Comparison of ENCODE assay signal across 10 cellular contexts in the genomic region with DNA sequence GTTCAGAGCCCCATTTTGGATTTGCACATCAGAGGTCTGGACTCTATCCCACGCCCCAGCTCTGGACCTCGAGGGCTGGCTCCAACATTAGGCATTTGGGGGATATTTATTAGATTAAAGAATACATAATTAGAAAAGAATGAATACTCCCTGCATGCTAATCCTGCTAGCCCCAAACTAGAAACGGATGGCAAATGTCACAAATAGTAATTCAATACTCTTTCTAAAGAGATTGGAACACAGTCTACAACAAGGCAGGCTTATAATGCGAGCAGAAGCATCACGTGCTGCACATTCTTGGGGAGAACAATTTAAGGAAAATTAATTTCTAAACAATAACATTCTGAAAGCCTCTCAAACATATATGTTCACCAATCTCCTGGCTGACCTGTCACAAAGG. TPM values are rescaled to one million over a fixed set of nuclear protein-coding genes. Genes with fewer than 3 reads are reported as not detected.
DNase-seq lines count a peak whose midpoint lies in the region.
"Had no signal": no experiment of that assay in that cellular context is flagged by ENCODE, and none has a peak within 500 bp of the region (broad histone marks: within the 10 kb centered on the region; RNA-seq: fewer than 3 reads in every experiment).

No MANE protein-coding gene starts in this region.

- peaks cover 48 to 62% (median 56%) of the 10 kb centered on the region in 3 donors for H3K4me1 Mint-ChIP-seq in CD8-positive, alpha-beta memory T cell

- H3K36me3 ChIP-seq in CD8-positive, alpha-beta memory T cell (ENCODE audit: insufficient read depth, low read length), result no peaks in the 10 kb centered on the region
- H3K36me3 ChIP-seq in SJSA1 (no peaks in the 10 kb centered on the region), esophagus (ENCODE audit: control insufficient read depth in 2 of 2, insufficient read depth in 2 of 2, low read length in 1 of 2) (no peaks in the 10 kb centered on the region), rectal smooth muscle tissue (ENCODE audit: control insufficient read depth, insufficient read depth, low read length) (no peaks in the 10 kb centered on the region)
- H3K36me3 ChIP-seq: WERI-Rb-1 had no signal

- WGBS in esophagus, 2 donors, result 54 to 63% methylated on average over 5 of the region's 5 CpGs

- peak overlapping the region; percentile 38 for H3K27ac ChIP-seq in CD8-positive, alpha-beta memory T cell (ENCODE audit: low read depth, low read length)
- peak overlapping the region; percentile 39; the same call in 1 of the 2 replicates for H3K27ac ChIP-seq in SJSA1
- peak overlapping the region; percentile 91 to 92 for H3K27ac ChIP-seq in esophagus (ENCODE audit: low read depth in 2 of 2, low read length in 1 of 2)
- H3K27ac ChIP-seq in rectal smooth muscle tissue (ENCODE audit: low read depth, low read length), result peak overlapping the region; percentile 83

- H3K27me3 Mint-ChIP-seq in CD8-positive, alpha-beta memory T cell, result no peaks in the 10 kb centered on the region
- H3K27me3 Mint-ChIP-seq: type B pancreatic cell had no signal

- POLR2A ChIA-PET in CD8-positive, alpha-beta memory T cell (lab: Charles Lee), result interaction anchor here (0.7 to 1.8 kb wide), 7 partner anchors 11 to 84 kb away, joined by 3 to 42 read pairs (median 5); a partner anchor contains a TSS

- H3K4me3 Mint-ChIP-seq in CD8-positive, alpha-beta memory T cell, result no peak overlapping the region

- H3K9ac ChIP-seq in rectal smooth muscle tissue (ENCODE audit: low read length), result no peak overlapping the region

- no peak overlapping the region for H3K4me3 ChIP-seq in CD8-positive, alpha-beta memory T cell (ENCODE audit: low read length)
- H3K4me3 ChIP-seq in SJSA1 (no peak overlapping the region), esophagus (ENCODE audit: low read depth in 1 of 2, low read length in 2 of 2) (no peak overlapping the region), rectal smooth muscle tissue (ENCODE audit: low read length) (no peak overlapping the region)

- peaks cover 62% of the 10 kb centered on the region for H3K4me1 ChIP-seq in CD8-positive, alpha-beta memory T cell (ENCODE audit: insufficient read depth, low read length)
- H3K4me1 ChIP-seq in SJSA1 (replicated peaks) (peaks cover 20% of the 10 kb centered on the region), esophagus (ENCODE audit: control insufficient read depth in 2 of 2, insufficient read depth in 2 of 2, low read length in 1 of 2) (peaks cover 2 to 3% of the 10 kb centered on the region in 2 donors), rectal smooth muscle tissue (ENCODE audit: control insufficient read depth, insufficient read depth, low read length) (peaks cover 26% of the 10 kb centered on the region)

- CTCF ChIA-PET in CD8-positive, alpha-beta memory T cell (lab: Charles Lee), result interaction anchor here (0.9 to 4.6 kb wide), 6 partner anchors 9 to 84 kb away, joined by 3 to 42 read pairs (median 15); a partner anchor contains a TSS

- peak overlapping the region; percentile 74 to 97 (median 88) for H3K27ac Mint-ChIP-seq in CD8-positive, alpha-beta memory T cell

- no peak for DNase-seq in CD8-positive, alpha-beta memory T cell
- DNase-seq in SJSA1 (ENCODE audit: low read depth in 1 of 2, low spot score in 2 of 2), result no peak
- no peak for DNase-seq in Kasumi-1 (lab: John Stamatoyannopoulos, UW)
- no peak for DNase-seq in SKM-1 treated with dmso at 0.1 percent for 144 hours (lab: John Stamatoyannopoulos, UW; ENCODE audit: unreplicated experiment)
- no peak for DNase-seq in activated effector memory CD4-positive, alpha-beta T cell treated with anti-CD3 and anti-CD28 coated beads, Interleukin-2, amount 50 U/mL, for 16 hours
- no peak for DNase-seq in COLO829 (ENCODE audit: low spot score)
- DNase-seq: WERI-Rb-1 had no signal

- H3K27me3 ChIP-seq in CD8-positive, alpha-beta memory T cell (ENCODE audit: insufficient read depth, low read length, poor library complexity, severe bottlenecking), result no peaks in the 10 kb centered on the region
- H3K27me3 ChIP-seq in SJSA1 (replicated peaks) (no peaks in the 10 kb centered on the region), esophagus (ENCODE audit: control insufficient read depth in 1 of 2, insufficient read depth in 2 of 2, low read length in 2 of 2) (no peaks in the 10 kb centered on the region), rectal smooth muscle tissue (ENCODE audit: control insufficient read depth, insufficient read depth, low read length) (no peaks in the 10 kb centered on the region)

- peaks cover 0 to 3% (median 0%) of the 10 kb centered on the region in 3 donors for H3K36me3 Mint-ChIP-seq in CD8-positive, alpha-beta memory T cell
- H3K36me3 Mint-ChIP-seq: type B pancreatic cell had no signal

- no peaks in the 10 kb centered on the region for H3K9me3 ChIP-seq in CD8-positive, alpha-beta memory T cell (ENCODE audit: low read length)
- H3K9me3 ChIP-seq in SJSA1 (replicated peaks) (no peaks in the 10 kb centered on the region), esophagus (ENCODE audit: control insufficient read depth in 2 of 2, insufficient read depth in 1 of 2, low read depth in 1 of 2, low read length in 1 of 2) (no peaks in the 10 kb centered on the region)

- no peaks in the 10 kb centered on the region for H3K9me3 Mint-ChIP-seq in CD8-positive, alpha-beta memory T cell
- H3K9me3 Mint-ChIP-seq: type B pancreatic cell had no signal

RNA-seq across cellular contexts. Expression of a gene that starts 27.6 kb away (rescaled TPM):
- 100 to 1,000 TPM; 252 to 256 TPM for total RNA-seq in CD8-positive, alpha-beta memory T cell
- polyA plus RNA-seq in CD8-positive, alpha-beta memory T cell, result 60.8 TPM
- 42.6 and 48.5 TPM in 2 replicates for total RNA-seq in SJSA1 (2014; rRNA removed; shearing (Covaris generic))
- polyA plus RNA-seq in esophagus, result 10 to 100 TPM; 56.8 to 60.2 TPM

Comparison
In these comparisons a context has a peak if more than half of its experiments do, and no peak if none do; other contexts are left out.
1. H3K27ac ChIP-seq: peak in every context shown above with its lines; median percentile 92 in esophagus; 83 in rectal smooth muscle tissue; 39 in SJSA1; 38 in CD8-positive, alpha-beta memory T cell.